In genomic region chr12:47774664-47775063, GRCh38 we compare ENCODE assay signal across 10 cellular contexts. TPM values are rescaled to one million over a fixed set of nuclear protein-coding genes. Genes with fewer than 3 reads are reported as not detected.
DNase-seq lines count a peak whose midpoint lies in the region; ATAC-seq and FAIRE-seq lines count a peak whose summit lies in the region.
"Had no signal": no experiment of that assay in that cellular context is flagged by ENCODE, and none has a peak within 500 bp of the region (broad histone marks: within the 10 kb centered on the region; RNA-seq: fewer than 3 reads in every experiment).

No MANE protein-coding gene starts in this region.

- H3K36me3 Mint-ChIP-seq in activated CD4-positive, alpha-beta T cell treated with anti-CD3 and anti-CD28 coated beads for 36 hours (ENCODE audit: low read depth): no peaks in the 10 kb centered on the region
- H3K36me3 Mint-ChIP-seq in activated CD4-positive, alpha-beta memory T cell treated with anti-CD3 and anti-CD28 coated beads for 36 hours: no peaks in the 10 kb centered on the region
- no peaks in the 10 kb centered on the region for H3K36me3 Mint-ChIP-seq in immature natural killer cell

- peak overlapping the region; percentile 34 for H3K27ac ChIP-seq in subcutaneous abdominal adipose tissue (ENCODE audit: low read depth, low read length)

- intact Hi-C loops in activated CD4-positive, alpha-beta T cell treated with anti-CD3 and anti-CD28 coated beads for 36 hours (cut with DNase I, micrococcal nuclease): loop anchor here (5.0 to 10.0 kb wide), 2 partner anchors 122 to 740 kb away; no protein-coding TSS in a partner anchor
- intact Hi-C loops in activated CD4-positive, alpha-beta memory T cell treated with anti-CD3 and anti-CD28 coated beads for 36 hours (cut with micrococcal nuclease): loop anchor here (5.0 kb wide), 1 partner anchor 122 kb away; no protein-coding TSS in a partner anchor

- no peaks in the 10 kb centered on the region for H3K27me3 ChIP-seq in subcutaneous abdominal adipose tissue (ENCODE audit: control insufficient read depth in 5 of 5, insufficient read depth in 4 of 5, low read length in 5 of 5)

- POLR2A ChIA-PET in activated CD4-positive, alpha-beta T cell treated with anti-CD3 and anti-CD28 coated beads for 36 hours (lab: Charles Lee): no interaction called here
- POLR2A ChIA-PET in activated CD4-positive, alpha-beta memory T cell treated with anti-CD3 and anti-CD28 coated beads for 36 hours (lab: Charles Lee): interaction anchor here (1.2 kb wide), 1 partner anchor 19 kb away, joined by 3 read pairs; no protein-coding TSS in a partner anchor

- CTCF ChIA-PET in activated CD4-positive, alpha-beta T cell treated with anti-CD3 and anti-CD28 coated beads for 36 hours (lab: Charles Lee): interaction anchor here (1.2 to 18.7 kb wide), 5 partner anchors 12 to 63 kb away, joined by 3 to 449 read pairs (median 7); partner anchors contain the start of genes ENDOU and RPAP3
- CTCF ChIA-PET in activated CD4-positive, alpha-beta memory T cell treated with anti-CD3 and anti-CD28 coated beads for 36 hours (lab: Charles Lee): interaction anchor here (0.9 to 18.6 kb wide), 4 partner anchors 16 to 69 kb away, joined by 3 to 837 read pairs (median 74); partner anchors contain the start of genes RAPGEF3 and RPAP3

- H3K4me1 Mint-ChIP-seq in activated CD4-positive, alpha-beta T cell treated with anti-CD3 and anti-CD28 coated beads for 36 hours: peaks cover 37% of the 10 kb centered on the region
- peaks cover 25% of the 10 kb centered on the region for H3K4me1 Mint-ChIP-seq in activated CD4-positive, alpha-beta memory T cell treated with anti-CD3 and anti-CD28 coated beads for 36 hours (ENCODE audit: low read depth)
- H3K4me1 Mint-ChIP-seq in immature natural killer cell: peaks cover 25 to 26% of the 10 kb centered on the region in 2 donors

- no peak for ATAC-seq in activated CD4-positive, alpha-beta T cell treated with anti-CD3 and anti-CD28 coated beads for 36 hours
- ATAC-seq in HG03025 (IDR thresholded peaks at IDR 0.05; ENCODE audit: low FRiP score, unreplicated experiment): no peak

- H3K36me3 ChIP-seq in subcutaneous abdominal adipose tissue (ENCODE audit: control insufficient read depth in 5 of 5, insufficient read depth in 5 of 5, low read length in 5 of 5): no peaks in the 10 kb centered on the region

- DNase-seq in activated CD4-positive, alpha-beta T cell treated with anti-CD3 and anti-CD28 coated beads for 36 hours: no peak
- DNase-seq in activated CD4-positive, alpha-beta T cell treated with anti-CD3 and anti-CD28 coated beads, Interleukin-2, amount 50 U/mL, for 1 hour: no peak
- DNase-seq in activated CD4-positive, alpha-beta memory T cell treated with anti-CD3 and anti-CD28 coated beads for 36 hours: no peak
- DNase-seq in immature natural killer cell (no peak), UCSD-AML1 (lab: John Stamatoyannopoulos, UW; ENCODE audit: unreplicated experiment) (no peak), HTR-8/SVneo (ENCODE audit: insufficient read length, low spot score) (no peak)
- DNase-seq: activated effector memory CD4-positive, alpha-beta T cell treated with Interleukin-2 at 50 U/mL for 16 hours had no signal

- peak overlapping the region in 1 of 5 donors; percentile 41 for H3K9ac ChIP-seq in subcutaneous abdominal adipose tissue (ENCODE audit: low read length in 5 of 5)

- no peaks in the 10 kb centered on the region for H3K9me3 Mint-ChIP-seq in activated CD4-positive, alpha-beta T cell treated with anti-CD3 and anti-CD28 coated beads for 36 hours (ENCODE audit: low read depth)
- no peaks in the 10 kb centered on the region for H3K9me3 Mint-ChIP-seq in activated CD4-positive, alpha-beta memory T cell treated with anti-CD3 and anti-CD28 coated beads for 36 hours
- H3K9me3 Mint-ChIP-seq in immature natural killer cell: no peaks in the 10 kb centered on the region

- peak overlapping the region in 1 of 5 donors; percentile 32 for H3K4me3 ChIP-seq in subcutaneous abdominal adipose tissue (ENCODE audit: low read depth in 1 of 5, low read length in 5 of 5)

- no peak for FAIRE-seq in HTR-8/SVneo (lab: Jason Lieb, UNC)
- FAIRE-seq: endometrium had no signal

- H3K27ac Mint-ChIP-seq in activated CD4-positive, alpha-beta T cell treated with anti-CD3 and anti-CD28 coated beads for 36 hours: no peak overlapping the region
- H3K27ac Mint-ChIP-seq in activated CD4-positive, alpha-beta memory T cell treated with anti-CD3 and anti-CD28 coated beads for 36 hours: no peak overlapping the region
- no peak overlapping the region for H3K27ac Mint-ChIP-seq in immature natural killer cell

- no peaks in the 10 kb centered on the region for H3K27me3 Mint-ChIP-seq in activated CD4-positive, alpha-beta T cell treated with anti-CD3 and anti-CD28 coated beads for 36 hours
- no peaks in the 10 kb centered on the region for H3K27me3 Mint-ChIP-seq in activated CD4-positive, alpha-beta memory T cell treated with anti-CD3 and anti-CD28 coated beads for 36 hours
- H3K27me3 Mint-ChIP-seq in immature natural killer cell (ENCODE audit: low read depth in 3 of 3): peaks cover 2 to 16% (median 9%) of the 10 kb centered on the region in 3 donors

- no peaks in the 10 kb centered on the region for H3K9me3 ChIP-seq in subcutaneous abdominal adipose tissue (ENCODE audit: control insufficient read depth in 5 of 5, low read length in 5 of 5)

- H3K4me1 ChIP-seq in subcutaneous abdominal adipose tissue (ENCODE audit: control insufficient read depth in 5 of 5, insufficient read depth in 5 of 5, low read length in 5 of 5): peaks cover 13 to 78% (median 72%) of the 10 kb centered on the region in 5 donors

- H3K4me3 Mint-ChIP-seq in activated CD4-positive, alpha-beta T cell treated with anti-CD3 and anti-CD28 coated beads for 36 hours: peak overlapping the region; percentile 82
- peak overlapping the region; percentile 85 for H3K4me3 Mint-ChIP-seq in activated CD4-positive, alpha-beta memory T cell treated with anti-CD3 and anti-CD28 coated beads for 36 hours
- H3K4me3 Mint-ChIP-seq in immature natural killer cell: peak overlapping the region; percentile 9 to 89 (median 77)

RNA-seq across cellular contexts. Expression of gene SLC48A1, which starts 1.6 kb away (rescaled TPM):
- 1 to 10 TPM; 5.9 to 8.5 TPM for total RNA-seq in activated CD4-positive, alpha-beta T cell treated with anti-CD3 and anti-CD28 coated beads for 36 hours
- 10 to 100 TPM; 13.7 to 16.2 TPM for total RNA-seq in activated CD4-positive, alpha-beta memory T cell treated with anti-CD3 and anti-CD28 coated beads for 36 hours
- polyA plus RNA-seq in immature natural killer cell: 1 to 10 TPM in 2 of 3 donors, under 1 TPM in 1; 0.54 to 5.6 (median 3.1) TPM

RNA-seq across cellular contexts. Expression of gene RAPGEF3, which starts 16.0 kb away (rescaled TPM):
- under 1 TPM; 0.43 to 0.83 TPM for total RNA-seq in activated CD4-positive, alpha-beta T cell treated with anti-CD3 and anti-CD28 coated beads for 36 hours
- 1 to 10 TPM; 2.1 to 2.5 TPM for total RNA-seq in activated CD4-positive, alpha-beta memory T cell treated with anti-CD3 and anti-CD28 coated beads for 36 hours
- polyA plus RNA-seq in immature natural killer cell: under 1 TPM in 1 of 3 donors, not detected in 2; 0.25 TPM

RNA-seq across cellular contexts. Expression of gene HDAC7, which starts 45.0 kb away (rescaled TPM):
- 100 to 1,000 TPM; 331 to 385 TPM for total RNA-seq in activated CD4-positive, alpha-beta T cell treated with anti-CD3 and anti-CD28 coated beads for 36 hours
- total RNA-seq in activated CD4-positive, alpha-beta memory T cell treated with anti-CD3 and anti-CD28 coated beads for 36 hours: 100 to 1,000 TPM; 257 to 280 TPM
- 10 to 100 TPM in 2 of 3 donors, 1 to 10 TPM in 1; 5.9 to 29.1 (median 11.5) TPM for polyA plus RNA-seq in immature natural killer cell

RNA-seq across cellular contexts. Expression of gene ENDOU, which starts 49.4 kb away (rescaled TPM):
- total RNA-seq in activated CD4-positive, alpha-beta T cell treated with anti-CD3 and anti-CD28 coated beads for 36 hours: not detected
- not detected for total RNA-seq in activated CD4-positive, alpha-beta memory T cell treated with anti-CD3 and anti-CD28 coated beads for 36 hours
- polyA plus RNA-seq in immature natural killer cell: not detected
